Comparison of ENCODE assay signal across 15 cellular contexts in genomic region chr2:208356846-208357574, GRCh38. TPM values are rescaled to one million over a fixed set of nuclear protein-coding genes. Genes with fewer than 3 reads are reported as not detected.
DNase-seq lines count a peak whose midpoint lies in the region; ATAC-seq, FAIRE-seq and TF ChIP-seq lines count a peak whose summit lies in the region.
"Had no signal": no experiment of that assay in that cellular context is flagged by ENCODE, and none has a peak within 500 bp of the region (broad histone marks: within the 10 kb centered on the region; RNA-seq: fewer than 3 reads in every experiment).

No MANE protein-coding gene starts in this region.

- CTCF ChIA-PET in A673 (lab: Charles Lee) = interaction anchor here (0.7 kb wide), 1 partner anchor 1020 kb away, joined by 3 read pairs; no protein-coding TSS in a partner anchor

- no peak overlapping the region for H3K4me3 ChIP-seq in A673 (ENCODE audit: low read depth, low read length, poor library complexity, severe bottlenecking)
- H3K4me3 ChIP-seq: heart left ventricle, left lung, vagina had no signal

- TF ChIP-seq CTCF in A673 (conservative IDR thresholded peaks at IDR 0.05; ENCODE audit: low read depth, low read length) (no peak), foreskin keratinocyte (conservative IDR thresholded peaks at IDR 0.05) (peak; percentile 19)

- H3K36me3 ChIP-seq in A673 (ENCODE audit: insufficient read depth, low read length, poor library complexity, severe bottlenecking) = peaks cover 31% of the 10 kb centered on the region

- peak; percentile 45 for FAIRE-seq in GM19239 (lab: Jason Lieb, UNC)
- FAIRE-seq: HepG2 had no signal

- peaks cover 14% of the 10 kb centered on the region for H3K36me3 Mint-ChIP-seq in activated naive CD8-positive, alpha-beta T cell treated with anti-CD3 and anti-CD28 coated beads for 36 hours

- intact Hi-C loops in A673 (cut with micrococcal nuclease; ENCODE audit: unreplicated experiment) = no loop called here

- no peaks in the 10 kb centered on the region for H3K9me3 ChIP-seq in A673 (ENCODE audit: low read depth, low read length, poor library complexity, severe bottlenecking)
- H3K9me3 ChIP-seq: heart left ventricle, left lung, vagina had no signal

- no peaks in the 10 kb centered on the region for H3K27me3 Mint-ChIP-seq in activated naive CD8-positive, alpha-beta T cell treated with anti-CD3 and anti-CD28 coated beads for 36 hours

- H3K4me1 Mint-ChIP-seq in activated naive CD8-positive, alpha-beta T cell treated with anti-CD3 and anti-CD28 coated beads for 36 hours = peaks cover 7% of the 10 kb centered on the region

- no peaks in the 10 kb centered on the region for H3K9me3 Mint-ChIP-seq in activated naive CD8-positive, alpha-beta T cell treated with anti-CD3 and anti-CD28 coated beads for 36 hours

- BruUV-seq in A673 (replicated peaks; lab: Mats Ljungman, UMichigan) = TSS peak; percentile 21

- H3K27me3 ChIP-seq in A673 (replicated peaks; ENCODE audit: insufficient read depth, low read depth, low read length, poor library complexity) = no peaks in the 10 kb centered on the region
- H3K27me3 ChIP-seq in foreskin keratinocyte = no peaks in the 10 kb centered on the region
- H3K27me3 ChIP-seq: heart left ventricle, left lung, vagina had no signal

- POLR2A ChIA-PET in A673 (lab: Charles Lee; ENCODE audit: low non-redundant PET) = no interaction called here

- H3K4me3 Mint-ChIP-seq in activated naive CD8-positive, alpha-beta T cell treated with anti-CD3 and anti-CD28 coated beads for 36 hours = no peak overlapping the region

- ATAC-seq in foreskin keratinocyte (no peak), GM21515 (IDR thresholded peaks at IDR 0.05; ENCODE audit: unreplicated experiment) (no peak)
- ATAC-seq: heart left ventricle, HepG2, left lung had no signal

- H3K27ac Mint-ChIP-seq in activated naive CD8-positive, alpha-beta T cell treated with anti-CD3 and anti-CD28 coated beads for 36 hours = peak overlapping the region; percentile 46

- no peaks in the 10 kb centered on the region for H3K4me1 ChIP-seq in A673 (ENCODE audit: insufficient read depth, low read length, poor library complexity, severe bottlenecking)
- H3K4me1 ChIP-seq in foreskin keratinocyte = no peaks in the 10 kb centered on the region
- H3K4me1 ChIP-seq: left lung had no signal

- DNase-seq in A673 (ENCODE audit: low spot score) (no peak), GM19239 (ENCODE audit: insufficient read length, low spot score) (no peak), foreskin keratinocyte (no peak), DMS53 treated with DMSO at 0.1 percent for 48 hours (lab: John Stamatoyannopoulos, UW; ENCODE audit: unreplicated experiment) (no peak), NCI-H1092 (lab: John Stamatoyannopoulos, UW) (no peak), globus pallidus (ENCODE audit: low spot score) (no peak)
- no peak for DNase-seq in activated naive CD8-positive, alpha-beta T cell treated with anti-CD3 and anti-CD28 coated beads for 36 hours
- DNase-seq: amygdala, heart left ventricle, left lung, NCI-H1417 treated with DMSO at 0.1 percent for 48 hours, NCI-H526 treated with DMSO at 0.1 percent for 48 hours had no signal

- H3K27ac ChIP-seq in A673 (ENCODE audit: low read depth, low read length, poor library complexity, severe bottlenecking) = no peak overlapping the region
- H3K27ac ChIP-seq in foreskin keratinocyte = no peak overlapping the region
- H3K27ac ChIP-seq: heart left ventricle, vagina had no signal

RNA-seq across cellular contexts. Expression of gene PTH2R, which starts 49.6 kb away (rescaled TPM):
- total RNA-seq in A673 (2021) = not detected in 2 replicates
- total RNA-seq in activated naive CD8-positive, alpha-beta T cell treated with anti-CD3 and anti-CD28 coated beads for 36 hours = under 1 TPM in 1 of 2 experiments, not detected in 1; 0.08 TPM
- not detected in 2 replicates for total RNA-seq in foreskin keratinocyte
- not detected in 2 replicates for polyA plus RNA-seq in foreskin keratinocyte
- total RNA-seq: vagina had no signal
- polyA plus RNA-seq: heart left ventricle, HepG2 had no signal
